ENCODE assay signal across 26 cellular contexts in genomic region chr19:43611788-43612187, GRCh38. TPM values are rescaled to one million over a fixed set of nuclear protein-coding genes. Genes with fewer than 3 reads are reported as not detected.
DNase-seq lines count a peak whose midpoint lies in the region; FAIRE-seq and TF ChIP-seq lines count a peak whose summit lies in the region.
"Had no signal": no experiment of that assay in that cellular context is flagged by ENCODE, and none has a peak within 500 bp of the region (broad histone marks: within the 10 kb centered on the region; RNA-seq: fewer than 3 reads in every experiment).

SRRM5 (plus strand) TSS chr19:43612088; CDS start chr19:43612122, 34 bp downstream.

- H2BK5ac ChIP-seq in mesenchymal stem cell (ENCODE audit: low read depth, low read length, poor library complexity, severe bottlenecking) = no peak within 1 kb of the TSS

- peaks cover 53% of the 10 kb centered on the region for H3K79me1 ChIP-seq in mesenchymal stem cell (replicated peaks; ENCODE audit: low read length, poor library complexity, severe bottlenecking)

- no peak within 1 kb of the TSS for H4K91ac ChIP-seq in mesenchymal stem cell (ENCODE audit: low read length)

- no peaks in the 10 kb centered on the region for H3K9me3 Mint-ChIP-seq in activated naive CD4-positive, alpha-beta T cell treated with anti-CD3 and anti-CD28 coated beads, Interleukin-2, amount 50 U/mL, for 24 hours
- no peaks in the 10 kb centered on the region for H3K9me3 Mint-ChIP-seq in activated T-helper 1 cell treated with anti-CD3 and anti-CD28 coated beads, Interleukin-12 subunit alpha, Interleukin-12 subunit beta, Interleukin-2, Interleukin-4 antibody, amounts not matched to agents 30 ng/mL and 10 ng/mL and 1 ng/mL, durations not matched to agents 14 hours and 24 hours and 36 hours
- H3K9me3 Mint-ChIP-seq: natural killer cell had no signal

- H2AK5ac ChIP-seq in mesenchymal stem cell (ENCODE audit: low read length, severe bottlenecking) = no peak within 1 kb of the TSS

- intact Hi-C loops in activated T-helper 1 cell treated with anti-CD3 and anti-CD28 coated beads, Interleukin-12 subunit alpha, Interleukin-12 subunit beta, Interleukin-2, Interleukin-4 antibody, amounts not matched to agents 30 ng/mL and 10 ng/mL and 1 ng/mL, durations not matched to agents 14 hours and 24 hours and 36 hours (cut with micrococcal nuclease) = no loop called here
- intact Hi-C loops in esophagus squamous epithelium (cut with DNase I) = no loop called here

- no peak within 1 kb of the TSS for H3K18ac ChIP-seq in mesenchymal stem cell (ENCODE audit: low read depth in 1 of 2, low read length in 2 of 2)

- no peak within 1 kb of the TSS for H3K4ac ChIP-seq in mesenchymal stem cell (ENCODE audit: low read depth in 1 of 2, low read length in 2 of 2)

- H2AFZ ChIP-seq in mesenchymal stem cell (ENCODE audit: low read depth, low read length) = no peak within 1 kb of the TSS

- H2BK12ac ChIP-seq in mesenchymal stem cell (ENCODE audit: low read length in 2 of 2) = no peak within 1 kb of the TSS

- no peak within 1 kb of the TSS for H4K8ac ChIP-seq in mesenchymal stem cell (ENCODE audit: low read length)

- H3K27ac ChIP-seq in mesenchymal stem cell (ENCODE audit: low read length, poor library complexity, severe bottlenecking) (peak within 1 kb of the TSS; percentile 3), substantia nigra (ENCODE audit: low read depth, low read length, poor library complexity, severe bottlenecking) (peak within 1 kb of the TSS; percentile 30), esophagus squamous epithelium (no peak within 1 kb of the TSS)
- H3K27ac ChIP-seq: uterus had no signal

- no peak for TF ChIP-seq CTCF in D721Med (IDR thresholded peaks at IDR 0.05; ENCODE audit: insufficient read depth, missing control alignments)
- no peak for TF ChIP-seq CTCF in GM10266 (IDR thresholded peaks at IDR 0.05; ENCODE audit: control insufficient read depth, insufficient read depth, low read depth, missing control alignments)
- TF ChIP-seq CTCF in esophagus squamous epithelium (IDR thresholded peaks at IDR 0.05) = no peak

- H3K27ac Mint-ChIP-seq in activated naive CD4-positive, alpha-beta T cell treated with anti-CD3 and anti-CD28 coated beads, Interleukin-2, amount 50 U/mL, for 24 hours = peak within 1 kb of the TSS; percentile 72
- H3K27ac Mint-ChIP-seq in activated T-helper 1 cell treated with anti-CD3 and anti-CD28 coated beads, Interleukin-12 subunit alpha, Interleukin-12 subunit beta, Interleukin-2, Interleukin-4 antibody, amounts not matched to agents 30 ng/mL and 10 ng/mL and 1 ng/mL, durations not matched to agents 14 hours and 24 hours and 36 hours = peak within 1 kb of the TSS; percentile 18

- peaks cover 26% of the 10 kb centered on the region for H3K4me1 Mint-ChIP-seq in activated naive CD4-positive, alpha-beta T cell treated with anti-CD3 and anti-CD28 coated beads, Interleukin-2, amount 50 U/mL, for 24 hours
- H3K4me1 Mint-ChIP-seq in activated T-helper 1 cell treated with anti-CD3 and anti-CD28 coated beads, Interleukin-12 subunit alpha, Interleukin-12 subunit beta, Interleukin-2, Interleukin-4 antibody, amounts not matched to agents 30 ng/mL and 10 ng/mL and 1 ng/mL, durations not matched to agents 14 hours and 24 hours and 36 hours (ENCODE audit: low read depth) = peaks cover 3% of the 10 kb centered on the region

- TF ChIP-seq POLR2A in esophagus squamous epithelium (IDR thresholded peaks at IDR 0.05) = no peak

- peaks cover 40 to 52% of the 10 kb centered on the region in 2 experiments for H3K36me3 ChIP-seq in mesenchymal stem cell (ENCODE audit: control insufficient read depth in 1 of 2, insufficient read depth in 2 of 2, low read depth in 1 of 2, low read length in 2 of 2)
- peaks cover 4 to 61% (median 6%) of the 10 kb centered on the region in 3 donors for H3K36me3 ChIP-seq in esophagus squamous epithelium
- H3K36me3 ChIP-seq: uterus had no signal

- peaks cover 4% of the 10 kb centered on the region for H3K36me3 Mint-ChIP-seq in activated naive CD4-positive, alpha-beta T cell treated with anti-CD3 and anti-CD28 coated beads, Interleukin-2, amount 50 U/mL, for 24 hours
- no peaks in the 10 kb centered on the region for H3K36me3 Mint-ChIP-seq in activated T-helper 1 cell treated with anti-CD3 and anti-CD28 coated beads, Interleukin-12 subunit alpha, Interleukin-12 subunit beta, Interleukin-2, Interleukin-4 antibody, amounts not matched to agents 30 ng/mL and 10 ng/mL and 1 ng/mL, durations not matched to agents 14 hours and 24 hours and 36 hours (ENCODE audit: low read depth)
- H3K36me3 Mint-ChIP-seq: natural killer cell had no signal

- H3K27me3 ChIP-seq in mesenchymal stem cell (ENCODE audit: control insufficient read depth in 1 of 2, insufficient read depth in 1 of 2, low read length in 2 of 2) = no peaks in the 10 kb centered on the region
- no peaks in the 10 kb centered on the region for H3K27me3 ChIP-seq in esophagus squamous epithelium
- H3K27me3 ChIP-seq: uterus had no signal

- H3K23ac ChIP-seq in mesenchymal stem cell (ENCODE audit: low read length in 2 of 2) = no peak within 1 kb of the TSS

- no peak for DNase-seq in activated naive CD4-positive, alpha-beta T cell treated with anti-CD3 and anti-CD28 coated beads, Interleukin-2, amount 50 U/mL, for 16 hours
- DNase-seq in activated T-helper 1 cell treated with anti-CD3 and anti-CD28 coated beads, Interleukin-12 subunit alpha, Interleukin-12 subunit beta, Interleukin-2, Interleukin-4 antibody, amounts not matched to agents 30 ng/mL and 10 ng/mL and 1 ng/mL, durations not matched to agents 14 hours and 24 hours and 36 hours (ENCODE audit: low spot score) = no peak
- DNase-seq in mesenchymal stem cell (no peak), substantia nigra (lab: John Stamatoyannopoulos, UW) (no peak), D721Med (ENCODE audit: insufficient read length, low spot score) (no peak), GM10266 (ENCODE audit: extremely low spot score) (no peak), esophagus squamous epithelium (lab: John Stamatoyannopoulos, UW) (no peak)
- DNase-seq: ACHN; activated CD8-positive, alpha-beta memory T cell treated with anti-CD3 and anti-CD28 coated beads, Interleukin-2, amount 50 U/mL, for 4 hours; activated naive CD4-positive, alpha-beta T cell; C1 segment of cervical spinal cord; DMS53; foreskin fibroblast; hypothalamus; islet precursor cell; natural killer cell; NCI-H1436 treated with DMSO at 0.1 percent for 48 hours; NCI-H2171; stimulated activated CD4-positive, alpha-beta T cell treated with anti-CD3 and anti-CD28 coated beads, Interleukin-4, amount 100 ng/mL, for 1 hour; T-helper 9 cell; uterus had no signal

- H3K9me3 ChIP-seq in mesenchymal stem cell (ENCODE audit: control insufficient read depth, low read length) = no peaks in the 10 kb centered on the region
- H3K9me3 ChIP-seq in esophagus squamous epithelium = no peaks in the 10 kb centered on the region
- H3K9me3 ChIP-seq: uterus had no signal

- WGBS in mesenchymal stem cell = 95% methylated on average over 3 of the region's 3 CpGs
- 75 to 98% methylated on average over 3 of the region's 3 CpGs for WGBS in esophagus squamous epithelium, 2 donors

- no peak within 1 kb of the TSS for H3K4me2 ChIP-seq in mesenchymal stem cell (ENCODE audit: low read length, poor library complexity, severe bottlenecking)

- H3K9ac ChIP-seq in mesenchymal stem cell (ENCODE audit: low read length) = no peak within 1 kb of the TSS

- FAIRE-seq in D721Med (lab: Jason Lieb, UNC) = no peak
- FAIRE-seq: GM12892 had no signal

- H2BK120ac ChIP-seq in mesenchymal stem cell (ENCODE audit: low read depth, low read length) = no peak within 1 kb of the TSS

- H3K4me1 ChIP-seq in mesenchymal stem cell (ENCODE audit: control insufficient read depth, insufficient read depth, low read depth, low read length) (peaks cover 9% of the 10 kb centered on the region), esophagus squamous epithelium (peaks cover 3 to 15% (median 3%) of the 10 kb centered on the region in 3 donors)
- H3K4me1 ChIP-seq: uterus had no signal

- H3K14ac ChIP-seq in mesenchymal stem cell (ENCODE audit: low read length in 2 of 2) = no peak within 1 kb of the TSS

- H3K4me3 ChIP-seq in mesenchymal stem cell (ENCODE audit: insufficient read depth in 1 of 2, low read depth in 1 of 2, low read length in 2 of 2) (no peak within 1 kb of the TSS), esophagus squamous epithelium (no peak within 1 kb of the TSS)
- H3K4me3 ChIP-seq: skin epidermis, uterus had no signal

- H2BK15ac ChIP-seq in mesenchymal stem cell (ENCODE audit: low read depth, poor library complexity, severe bottlenecking) = no peak within 1 kb of the TSS

- H3K4me3 Mint-ChIP-seq in activated naive CD4-positive, alpha-beta T cell treated with anti-CD3 and anti-CD28 coated beads, Interleukin-2, amount 50 U/mL, for 24 hours = no peak within 1 kb of the TSS
- H3K4me3 Mint-ChIP-seq in activated T-helper 1 cell treated with anti-CD3 and anti-CD28 coated beads, Interleukin-12 subunit alpha, Interleukin-12 subunit beta, Interleukin-2, Interleukin-4 antibody, amounts not matched to agents 30 ng/mL and 10 ng/mL and 1 ng/mL, durations not matched to agents 14 hours and 24 hours and 36 hours = no peak within 1 kb of the TSS
- H3K4me3 Mint-ChIP-seq: natural killer cell had no signal

- H3K27me3 Mint-ChIP-seq in activated naive CD4-positive, alpha-beta T cell treated with anti-CD3 and anti-CD28 coated beads, Interleukin-2, amount 50 U/mL, for 24 hours = no peaks in the 10 kb centered on the region
- no peaks in the 10 kb centered on the region for H3K27me3 Mint-ChIP-seq in activated T-helper 1 cell treated with anti-CD3 and anti-CD28 coated beads, Interleukin-12 subunit alpha, Interleukin-12 subunit beta, Interleukin-2, Interleukin-4 antibody, amounts not matched to agents 30 ng/mL and 10 ng/mL and 1 ng/mL, durations not matched to agents 14 hours and 24 hours and 36 hours (ENCODE audit: insufficient read depth)

RNA-seq across cellular contexts. Expression of gene SRRM5, which starts in this region (rescaled TPM):
- 0.10 and 0.13 TPM in 2 replicates for total RNA-seq in activated T-helper 1 cell treated with anti-CD3 and anti-CD28 coated beads, Interleukin-12 subunit alpha, Interleukin-12 subunit beta, Interleukin-2, Interleukin-4 antibody, amounts not matched to agents 30 ng/mL and 10 ng/mL and 1 ng/mL, durations not matched to agents 14 hours and 24 hours and 36 hours
- polyA plus RNA-seq in mesenchymal stem cell (2013, experiment 1 of 2) = 0.12 TPM
- polyA plus RNA-seq in mesenchymal stem cell (2013, experiment 2 of 2) = 0.07 TPM
- total RNA-seq in esophagus squamous epithelium = under 1 TPM in 1 of 4 donors, not detected in 3; 0.38 TPM
- total RNA-seq: lung microvascular endothelial cell, pulmonary artery endothelial cell had no signal

Comparison
In these comparisons a context has a peak if more than half of its experiments do, and no peak if none do; other contexts are left out.
1. H3K27ac ChIP-seq: peak in mesenchymal stem cell (single experiment) and substantia nigra (single experiment); none in esophagus squamous epithelium (0 of 4).